Comparison of ENCODE assay signal across 9 cellular contexts in the genomic region with DNA sequence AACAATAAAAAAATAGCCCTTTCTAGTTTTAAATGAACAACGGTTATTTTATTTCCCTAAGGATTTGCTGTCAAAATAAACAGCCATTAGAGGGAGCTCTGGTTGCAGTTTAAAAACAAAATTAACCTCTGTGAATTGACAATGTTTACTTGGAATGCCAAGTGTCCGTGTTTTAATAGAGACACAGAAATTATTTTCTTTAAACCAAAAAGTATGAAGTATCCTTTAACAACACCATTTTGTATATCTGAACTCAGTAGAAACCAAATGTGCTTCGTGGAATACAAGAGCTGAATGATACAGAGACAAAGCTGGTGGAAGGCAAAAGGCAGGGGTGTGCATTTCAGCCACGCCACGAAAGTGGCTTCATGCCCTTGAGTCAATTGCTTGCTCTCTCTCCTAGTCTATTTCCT.
DNase-seq lines count a peak whose midpoint lies in the region; ATAC-seq, FAIRE-seq and TF ChIP-seq lines count a peak whose summit lies in the region.
"Had no signal": no experiment of that assay in that cellular context is flagged by ENCODE, and none has a peak within 500 bp of the region (broad histone marks: within the 10 kb centered on the region; RNA-seq: fewer than 3 reads in every experiment).

No MANE protein-coding gene starts in this region.

- H3K4me2 ChIP-seq in neural progenitor cell: no peak overlapping the region

- no peaks in the 10 kb centered on the region for H3K79me2 ChIP-seq in neural progenitor cell (ENCODE audit: low read depth)

- no peaks in the 10 kb centered on the region for H3K27me3 Mint-ChIP-seq in neural progenitor cell (ENCODE audit: insufficient read depth, low read depth)
- peaks cover 7% of the 10 kb centered on the region for H3K27me3 Mint-ChIP-seq in activated CD4-positive, alpha-beta memory T cell treated with anti-CD3 and anti-CD28 coated beads for 36 hours
- H3K27me3 Mint-ChIP-seq in activated CD8-positive, alpha-beta memory T cell treated with anti-CD3 and anti-CD28 coated beads, Interleukin-2, amount 10 ng/mL, durations not matched to agents 7 days and 5 days: peaks cover 11% of the 10 kb centered on the region

- POLR2A ChIA-PET in activated CD4-positive, alpha-beta memory T cell treated with anti-CD3 and anti-CD28 coated beads for 36 hours (lab: Charles Lee): no interaction called here

- peak; percentile 84 for FAIRE-seq in G401.6 (lab: Jason Lieb, UNC)

- no peaks in the 10 kb centered on the region for H3K4me1 ChIP-seq in neural progenitor cell

- H2AFZ ChIP-seq in neural progenitor cell (replicated peaks): peak overlapping the region; percentile 55

- intact Hi-C loops in activated CD4-positive, alpha-beta memory T cell treated with anti-CD3 and anti-CD28 coated beads for 36 hours (cut with micrococcal nuclease): loop anchor here (1.0 kb wide), 1 partner anchor 97 kb away; no protein-coding TSS in a partner anchor

- no peak for ATAC-seq in HG02938 (IDR thresholded peaks at IDR 0.05; ENCODE audit: unreplicated experiment)
- no peak for ATAC-seq in activated CD8-positive, alpha-beta memory T cell treated with anti-CD3 and anti-CD28 coated beads, Interleukin-2, amount 10 ng/mL, durations not matched to agents 7 days and 5 days

- H3K4me3 ChIP-seq in neural progenitor cell: no peak overlapping the region
- H3K4me3 ChIP-seq: SK-N-MC had no signal

- DNase-seq in NCI-H1105 (lab: John Stamatoyannopoulos, UW): peak; percentile 5
- DNase-seq in cerebellar cortex (ENCODE audit: low spot score): peak; percentile 23
- DNase-seq in neural progenitor cell (ENCODE audit: low spot score): peak; percentile 28
- DNase-seq in activated CD4-positive, CD25-positive, alpha-beta regulatory T cell (lab: John Stamatoyannopoulos, UW): no peak
- DNase-seq in activated CD4-positive, alpha-beta memory T cell treated with anti-CD3 and anti-CD28 coated beads for 36 hours: no peak
- no peak for DNase-seq in activated CD8-positive, alpha-beta memory T cell treated with anti-CD3 and anti-CD28 coated beads, Interleukin-2, amount 10 ng/mL, durations not matched to agents 7 days and 5 days

- H3K9me3 ChIP-seq in neural progenitor cell (ENCODE audit: low read depth): no peaks in the 10 kb centered on the region

- no peak overlapping the region for H3K27ac ChIP-seq in neural progenitor cell
- H3K27ac ChIP-seq: SK-N-MC had no signal

- H3K4me1 Mint-ChIP-seq in neural progenitor cell: no peaks in the 10 kb centered on the region
- H3K4me1 Mint-ChIP-seq in activated CD4-positive, alpha-beta memory T cell treated with anti-CD3 and anti-CD28 coated beads for 36 hours (ENCODE audit: low read depth): peaks cover 6% of the 10 kb centered on the region
- H3K4me1 Mint-ChIP-seq in activated CD8-positive, alpha-beta memory T cell treated with anti-CD3 and anti-CD28 coated beads, Interleukin-2, amount 10 ng/mL, durations not matched to agents 7 days and 5 days: peaks cover 35% of the 10 kb centered on the region

- peak; percentile 84 for TF ChIP-seq CTCF in neural progenitor cell (IDR thresholded peaks at IDR 0.05)

- no peaks in the 10 kb centered on the region for H3K36me3 ChIP-seq in neural progenitor cell

- no peaks in the 10 kb centered on the region for H3K27me3 ChIP-seq in neural progenitor cell

- no peaks in the 10 kb centered on the region for H3F3A ChIP-seq in neural progenitor cell (ENCODE audit: low read depth)

- H3K27ac Mint-ChIP-seq in neural progenitor cell: no peak overlapping the region
- H3K27ac Mint-ChIP-seq in activated CD4-positive, alpha-beta memory T cell treated with anti-CD3 and anti-CD28 coated beads for 36 hours: no peak overlapping the region
- no peak overlapping the region for H3K27ac Mint-ChIP-seq in activated CD8-positive, alpha-beta memory T cell treated with anti-CD3 and anti-CD28 coated beads, Interleukin-2, amount 10 ng/mL, durations not matched to agents 7 days and 5 days

- no peaks in the 10 kb centered on the region for H3K36me3 Mint-ChIP-seq in neural progenitor cell
- H3K36me3 Mint-ChIP-seq in activated CD4-positive, alpha-beta memory T cell treated with anti-CD3 and anti-CD28 coated beads for 36 hours: no peaks in the 10 kb centered on the region
- no peaks in the 10 kb centered on the region for H3K36me3 Mint-ChIP-seq in activated CD8-positive, alpha-beta memory T cell treated with anti-CD3 and anti-CD28 coated beads, Interleukin-2, amount 10 ng/mL, durations not matched to agents 7 days and 5 days

- CTCF ChIA-PET in activated CD4-positive, alpha-beta memory T cell treated with anti-CD3 and anti-CD28 coated beads for 36 hours (lab: Charles Lee): interaction anchor here (0.6 to 2.3 kb wide), 4 partner anchors 57 to 637 kb away, joined by 3 to 11 read pairs (median 3); no protein-coding TSS in a partner anchor
- CTCF ChIA-PET in activated CD8-positive, alpha-beta memory T cell treated with anti-CD3 and anti-CD28 coated beads, Interleukin-2, amount 10 ng/mL, durations not matched to agents 7 days and 5 days (lab: Charles Lee): interaction anchor here (1.3 kb wide), 1 partner anchor 34 kb away, joined by 3 read pairs; no protein-coding TSS in a partner anchor

- no peaks in the 10 kb centered on the region for H3K9me3 Mint-ChIP-seq in neural progenitor cell
- no peaks in the 10 kb centered on the region for H3K9me3 Mint-ChIP-seq in activated CD4-positive, alpha-beta memory T cell treated with anti-CD3 and anti-CD28 coated beads for 36 hours
- H3K9me3 Mint-ChIP-seq in activated CD8-positive, alpha-beta memory T cell treated with anti-CD3 and anti-CD28 coated beads, Interleukin-2, amount 10 ng/mL, durations not matched to agents 7 days and 5 days (ENCODE audit: low read depth): no peaks in the 10 kb centered on the region

- H4K20me1 ChIP-seq in neural progenitor cell (ENCODE audit: low read depth): no peaks in the 10 kb centered on the region

- no peak overlapping the region for H3K9ac ChIP-seq in neural progenitor cell

- no peak overlapping the region for H3K4me3 Mint-ChIP-seq in neural progenitor cell
- H3K4me3 Mint-ChIP-seq in activated CD4-positive, alpha-beta memory T cell treated with anti-CD3 and anti-CD28 coated beads for 36 hours: no peak overlapping the region
- H3K4me3 Mint-ChIP-seq in activated CD8-positive, alpha-beta memory T cell treated with anti-CD3 and anti-CD28 coated beads, Interleukin-2, amount 10 ng/mL, durations not matched to agents 7 days and 5 days: no peak overlapping the region

Comparison
In these comparisons a context has a peak if more than half of its experiments do, and no peak if none do; other contexts are left out.
1. DNase-seq: peak in NCI-H1105 (single experiment), cerebellar cortex (single experiment) and neural progenitor cell (single experiment); none in activated CD4-positive, CD25-positive, alpha-beta regulatory T cell (0 of 4), activated CD4-positive, alpha-beta memory T cell treated with anti-CD3 and anti-CD28 coated beads for 36 hours (single experiment) and activated CD8-positive, alpha-beta memory T cell treated with anti-CD3 and anti-CD28 coated beads, Interleukin-2, amount 10 ng/mL, durations not matched to agents 7 days and 5 days (single experiment).